12 cellular contexts compared by ENCODE assay signal in genomic region chr12:50620975-50621360, GRCh38.
DNase-seq lines count a peak whose midpoint lies in the region; ATAC-seq, FAIRE-seq and TF ChIP-seq lines count a peak whose summit lies in the region.
"Had no signal": no experiment of that assay in that cellular context is flagged by ENCODE, and none has a peak within 500 bp of the region (broad histone marks: within the 10 kb centered on the region; RNA-seq: fewer than 3 reads in every experiment).

No MANE protein-coding gene starts in this region.

- TF ChIP-seq RAD21 in H1 (IDR thresholded peaks at IDR 0.05 in 1 of 2, conservative IDR thresholded peaks at IDR 0.05 in 1 of 2; ENCODE audit: low read depth in 2 of 2, low read length in 2 of 2) = no peak

- H3K4me1 ChIP-seq in GM23338 (ENCODE audit: insufficient read depth) (peaks cover 49% of the 10 kb centered on the region), Panc1 (ENCODE audit: control insufficient read depth, insufficient read depth, low read length) (peaks cover 57% of the 10 kb centered on the region), H1 (replicated peaks in 1 of 4; ENCODE audit: control insufficient read depth in 3 of 4, insufficient read depth in 4 of 4, low read length in 3 of 4) (peaks cover 8 to 26% (median 24%) of the 10 kb centered on the region in 4 experiments), rectal smooth muscle tissue (ENCODE audit: control insufficient read depth, insufficient read depth, low read length) (peaks cover 26% of the 10 kb centered on the region), left ventricle myocardium inferior (peaks cover 74% of the 10 kb centered on the region)
- H3K4me1 ChIP-seq in effector memory CD4-positive, alpha-beta T cell (ENCODE audit: control insufficient read depth, insufficient read depth, low read length, poor library complexity, severe bottlenecking) = peaks cover 24% of the 10 kb centered on the region

- H3K79me1 ChIP-seq in H1 (ENCODE audit: low read depth, low read length) = peaks cover 5% of the 10 kb centered on the region; the same call in 1 of the 2 replicates

- no peaks in the 10 kb centered on the region; the same call in 1 of the 2 replicates for H3K23me2 ChIP-seq in H1 (ENCODE audit: low read depth, low read length)

- DNase-seq in GM23338 (ENCODE audit: low spot score) (no peak), Panc1 (ENCODE audit: low read depth, low spot score) (no peak), H1 (ENCODE audit: low read depth in 1 of 2, low spot score in 2 of 2) (no peak), NCI-H524 (lab: John Stamatoyannopoulos, UW) (no peak), left ventricle myocardium inferior (no peak), iPS-NIHi7 (ENCODE audit: extremely low spot score) (no peak)
- no peak for DNase-seq in effector memory CD4-positive, alpha-beta T cell
- DNase-seq: activated effector memory CD4-positive, alpha-beta T cell treated with Interleukin-2 at 50 U/mL for 16 hours; colonic mucosa; gastrocnemius medialis had no signal

- H4K91ac ChIP-seq in H1 (replicated peaks; ENCODE audit: insufficient read length, low read length) = no peak overlapping the region

- ATAC-seq in GM23338 (no peak), Panc1 (no peak)

- H3K79me2 ChIP-seq in GM23338 (replicated peaks; ENCODE audit: insufficient read depth) (peaks cover 70% of the 10 kb centered on the region), H1 (ENCODE audit: control insufficient read depth in 1 of 2, insufficient read depth in 2 of 2, low read length in 2 of 2) (peaks cover 0 to 65% of the 10 kb centered on the region in 2 experiments; a peak in 2 of 4 replicates)

- H3K4me3 Mint-ChIP-seq in GM23338 = no peak overlapping the region; the same call in 2 of the 3 replicates

- H3K36me3 ChIP-seq in GM23338 (ENCODE audit: insufficient read depth) (no peaks in the 10 kb centered on the region), Panc1 (ENCODE audit: control insufficient read depth, insufficient read depth, low read length) (no peaks in the 10 kb centered on the region), H1 (ENCODE audit: control insufficient read depth in 2 of 4, insufficient read depth in 4 of 4, low read length in 3 of 4) (no peaks in the 10 kb centered on the region), rectal smooth muscle tissue (ENCODE audit: control insufficient read depth, insufficient read depth, low read length) (no peaks in the 10 kb centered on the region), left ventricle myocardium inferior (peaks cover 2% of the 10 kb centered on the region)
- H3K36me3 ChIP-seq in effector memory CD4-positive, alpha-beta T cell (ENCODE audit: control insufficient read depth, insufficient read depth, low read length) = no peaks in the 10 kb centered on the region
- H3K36me3 ChIP-seq: colonic mucosa, gastrocnemius medialis had no signal

- no peaks in the 10 kb centered on the region for H3K27me3 ChIP-seq in GM23338 (ENCODE audit: insufficient read depth)
- H3K27me3 ChIP-seq in Panc1 (ENCODE audit: control insufficient read depth, insufficient read depth, low read length) = no peaks in the 10 kb centered on the region
- H3K27me3 ChIP-seq in H1 (replicated peaks in 1 of 4; ENCODE audit: control insufficient read depth in 3 of 4, extremely low read depth in 1 of 4, insufficient read depth in 3 of 4, low read length in 3 of 4) = no peaks in the 10 kb centered on the region
- H3K27me3 ChIP-seq in rectal smooth muscle tissue (ENCODE audit: control insufficient read depth, insufficient read depth, low read length) = no peaks in the 10 kb centered on the region
- H3K27me3 ChIP-seq in effector memory CD4-positive, alpha-beta T cell (replicated peaks; ENCODE audit: control insufficient read depth, insufficient read depth, low read length, poor library complexity, severe bottlenecking) = no peaks in the 10 kb centered on the region
- no peaks in the 10 kb centered on the region for H3K27me3 ChIP-seq in left ventricle myocardium inferior (ENCODE audit: low read depth)
- H3K27me3 ChIP-seq: colonic mucosa, gastrocnemius medialis had no signal

- no peaks in the 10 kb centered on the region for H3K36me3 Mint-ChIP-seq in GM23338 (ENCODE audit: low read depth)

- H2BK20ac ChIP-seq in H1 (ENCODE audit: low read length) = no peak overlapping the region

- TF ChIP-seq POLR2A in H1 (IDR thresholded peaks at IDR 0.05; ENCODE audit: control extremely low read depth in 1 of 2, low read depth in 2 of 2, low read length in 2 of 2) = no peak

- intact Hi-C loops in Panc1 (cut with micrococcal nuclease; ENCODE audit: unreplicated experiment) = no loop called here
- intact Hi-C loops in left ventricle myocardium inferior (cut with micrococcal nuclease) = no loop called here

- H3K9me3 ChIP-seq in Panc1 (ENCODE audit: control insufficient read depth, insufficient read depth, low read depth, low read length) (no peaks in the 10 kb centered on the region), H1 (ENCODE audit: insufficient read depth in 2 of 2, low read depth in 1 of 2, low read length in 1 of 2) (no peaks in the 10 kb centered on the region), left ventricle myocardium inferior (replicated peaks) (no peaks in the 10 kb centered on the region)
- H3K9me3 ChIP-seq in effector memory CD4-positive, alpha-beta T cell (ENCODE audit: control insufficient read depth, low read length) = no peaks in the 10 kb centered on the region
- H3K9me3 ChIP-seq: colonic mucosa, gastrocnemius medialis had no signal

- no peak overlapping the region for H3K18ac ChIP-seq in H1 (ENCODE audit: extremely low read depth, low read length)

- no peaks in the 10 kb centered on the region for H3K9me3 Mint-ChIP-seq in GM23338

- no peak overlapping the region for H4K5ac ChIP-seq in H1 (ENCODE audit: insufficient read length, low read depth, low read length)

- WGBS in H1 (ENCODE audit: extremely low coverage in 1 of 2, insufficient coverage in 1 of 2, insufficient read length in 1 of 2, insufficient replicate concordance in 2 of 2, low coverage in 1 of 2, low lambda C conversion rate in 2 of 2, missing lambda C conversion rate in 1 of 2), 2 experiments = 94% methylated on average over 1 of the region's 1 CpG; no CpG with 5 or more reads in 1 of the 2 experiments

- CTCF ChIA-PET in Panc1 (lab: Charles Lee) = no interaction called here
- CTCF ChIA-PET in H1 (lab: Charles Lee; ENCODE audit: partially characterized antibody) = interaction anchor here (0.5 to 6.6 kb wide), 8 partner anchors 14 to 116 kb away, joined by 3 to 28 read pairs (median 4); partner anchors contain the start of gene DIP2B

- H4K20me1 ChIP-seq in GM23338 (replicated peaks; ENCODE audit: insufficient read depth) (no peaks in the 10 kb centered on the region), H1 (replicated peaks in 1 of 2; ENCODE audit: control insufficient read depth in 1 of 2, insufficient read depth in 2 of 2, low read length in 2 of 2) (no peaks in the 10 kb centered on the region)

- no peak overlapping the region for H2BK120ac ChIP-seq in H1 (replicated peaks; ENCODE audit: low read depth, low read length)

- H3K23ac ChIP-seq in H1 (ENCODE audit: insufficient read length) = no peak overlapping the region

- H4K8ac ChIP-seq in H1 (ENCODE audit: extremely low read depth, insufficient read depth, low read length) = no peak overlapping the region

- no peak overlapping the region for H3K14ac ChIP-seq in H1 (ENCODE audit: insufficient read length)

- H3K27ac ChIP-seq in GM23338 (ENCODE audit: low read depth) = peak overlapping the region; percentile 86
- peak overlapping the region; percentile 76 for H3K27ac ChIP-seq in Panc1 (ENCODE audit: low read length)
- H3K27ac ChIP-seq in H1 (ENCODE audit: low read depth, low read length) = no peak overlapping the region
- no peak overlapping the region for H3K27ac ChIP-seq in rectal smooth muscle tissue (ENCODE audit: low read depth, low read length)
- no peak overlapping the region for H3K27ac ChIP-seq in effector memory CD4-positive, alpha-beta T cell (ENCODE audit: insufficient read depth, low read length, poor library complexity, severe bottlenecking)
- no peak overlapping the region for H3K27ac ChIP-seq in left ventricle myocardium inferior (replicated peaks)
- H3K27ac ChIP-seq: gastrocnemius medialis, parathyroid adenoma had no signal

- H3K4me3 ChIP-seq in GM23338 (no peak overlapping the region), Panc1 (ENCODE audit: low read depth in 2 of 2, low read length in 2 of 2) (no peak overlapping the region), H1 (ENCODE audit: extremely low read depth in 1 of 4, insufficient read depth in 2 of 4, low read depth in 3 of 4, low read length in 4 of 4) (no peak overlapping the region), rectal smooth muscle tissue (ENCODE audit: low read length) (peak overlapping the region; percentile 3), left ventricle myocardium inferior (no peak overlapping the region)
- H3K4me3 ChIP-seq in effector memory CD4-positive, alpha-beta T cell (ENCODE audit: insufficient read depth, low read depth, low read length, poor library complexity, severe bottlenecking) = no peak overlapping the region
- H3K4me3 ChIP-seq: colonic mucosa, gastrocnemius medialis had no signal

- in situ Hi-C loops in Panc1 (cut with HindIII; ENCODE audit: low pct_unique_long_range_greater_than_20kb, low sequenced_read_pairs) = no loop called here

- no peak overlapping the region for H3K56ac ChIP-seq in H1 (replicated peaks; ENCODE audit: insufficient read length, low read depth, low read length)

- peak overlapping the region; percentile 56 for H3K4me2 ChIP-seq in GM23338
- peak overlapping the region in 1 of 2 experiments; percentile 47; a peak in 1 of 4 replicates for H3K4me2 ChIP-seq in H1 (ENCODE audit: insufficient read depth in 1 of 2, low read depth in 2 of 2, low read length in 2 of 2)

- no peak overlapping the region for H3K4ac ChIP-seq in H1 (replicated peaks; ENCODE audit: insufficient read length, low read depth, low read length)

- peak overlapping the region; percentile 93 for H3K27ac Mint-ChIP-seq in GM23338

- no peak overlapping the region for H2BK15ac ChIP-seq in H1 (ENCODE audit: low read length)

- H2AK5ac ChIP-seq in H1 (ENCODE audit: low read depth, low read length) = no peak overlapping the region

- no peaks in the 10 kb centered on the region for H3K9me2 ChIP-seq in GM23338 (ENCODE audit: insufficient read depth)

- POLR2A ChIA-PET in Panc1 (lab: Charles Lee) = interaction anchor here (0.6 kb wide), 1 partner anchor 154 kb away, joined by 5 read pairs; no protein-coding TSS in a partner anchor
- POLR2A ChIA-PET in H1 (lab: Charles Lee; ENCODE audit: partially characterized antibody) = interaction anchor here (1.1 kb wide), 1 partner anchor 21 kb away, joined by 3 read pairs; no protein-coding TSS in a partner anchor

- peaks cover 60% of the 10 kb centered on the region for H3K4me1 Mint-ChIP-seq in GM23338

- no peak overlapping the region; the same call in 1 of the 2 replicates for H2BK12ac ChIP-seq in H1 (ENCODE audit: low read depth, low read length)

- FAIRE-seq in H1 (lab: Jason Lieb, UNC) = no peak

- H3K9ac ChIP-seq in H1 (replicated peaks in 1 of 4; ENCODE audit: extremely low read depth in 1 of 4, low read depth in 3 of 4, low read length in 3 of 4) (no peak overlapping the region), rectal smooth muscle tissue (ENCODE audit: low read length) (no peak overlapping the region)
- H3K9ac ChIP-seq: parathyroid adenoma had no signal

- H2AFZ ChIP-seq in GM23338 (no peak overlapping the region), H1 (ENCODE audit: low read length) (no peak overlapping the region)
- H2AFZ ChIP-seq: parathyroid adenoma had no signal

- BruUV-seq in Panc1 (replicated peaks; lab: Mats Ljungman, UMichigan) = no TSS peak

- H3K27me3 Mint-ChIP-seq in GM23338 (ENCODE audit: insufficient read depth, low read depth, poor library complexity) = peaks cover 1% of the 10 kb centered on the region

- H2BK5ac ChIP-seq in H1 (ENCODE audit: low read depth, low read length) = peak overlapping the region; percentile 0; the same call in 1 of the 2 replicates

- H3F3A ChIP-seq in GM23338 (replicated peaks; ENCODE audit: low read depth) = no peaks in the 10 kb centered on the region; the same call in 1 of the 2 replicates

- TF ChIP-seq CTCF in GM23338 (conservative IDR thresholded peaks at IDR 0.05; ENCODE audit: low read depth in 2 of 2) (no peak), Panc1 (IDR thresholded peaks at IDR 0.05) (no peak), H1 (IDR thresholded peaks at IDR 0.05; ENCODE audit: control extremely low read depth in 1 of 3, insufficient read depth in 1 of 3, low read depth in 1 of 3, low read length in 3 of 3) (no peak), left ventricle myocardium inferior (IDR thresholded peaks at IDR 0.05; ENCODE audit: borderline replicate concordance) (no peak)

- TF ChIP-seq EP300 in H1 (IDR thresholded peaks at IDR 0.05; ENCODE audit: borderline replicate concordance in 1 of 2, low read depth in 2 of 2, low read length in 2 of 2) = no peak

Comparison
In these comparisons a context has a peak if more than half of its experiments do, and no peak if none do; other contexts are left out.
1. H3K27ac ChIP-seq: peak in GM23338 (single experiment) and Panc1 (single experiment); none in H1 (single experiment), rectal smooth muscle tissue (single experiment), effector memory CD4-positive, alpha-beta T cell (single experiment) and left ventricle myocardium inferior (single experiment).